ENCODE assay signal across 1 cellular context in genomic region chr1:234525156-234525774, GRCh38.
TF ChIP-seq lines count a peak whose summit lies in the region.

No MANE protein-coding gene starts in this region.

TF ChIP-seq in K562, 482 proteins besides CTCF, POLR2A, EP300 and RAD21 (continued from another document):
- TF ChIP-seq SFPQ (IDR thresholded peaks at IDR 0.05; ENCODE audit: low read depth, low read length): no peak
